8 cellular contexts compared by ENCODE assay signal in genomic region chr12:53379389-53380103, GRCh38. TPM values are rescaled to one million over a fixed set of nuclear protein-coding genes. Genes with fewer than 3 reads are reported as not detected.
DNase-seq lines count a peak whose midpoint lies in the region; ATAC-seq, FAIRE-seq and TF ChIP-seq lines count a peak whose summit lies in the region.

No MANE protein-coding gene starts in this region.

- under 1% methylated on average over 29 of the region's 29 CpGs for WGBS in GM12878 (ENCODE audit: insufficient coverage, insufficient replicate concordance, low lambda C conversion rate, missing lambda C conversion rate)

- POLR2A ChIA-PET in GM12878 (lab: Charles Lee) = interaction anchor here (0.6 to 2.7 kb wide), 24 partner anchors 12 to 1119 kb away, joined by 3 to 24 read pairs (median 5); partner anchors contain the start of genes AAAS, ATF7, ESPL1 and PRR13

- no peak for TF ChIP-seq CTCF in GM12878 (IDR thresholded peaks at IDR 0.05 in 2 of 3, conservative IDR thresholded peaks at IDR 0.05 in 1 of 3; ENCODE audit: control insufficient read depth in 2 of 3, extremely low read depth in 1 of 3, insufficient read depth in 1 of 3, low read depth in 3 of 3, low read length in 3 of 3)

- H3K9ac ChIP-seq in GM12878 (ENCODE audit: control insufficient read depth, insufficient read depth, low read length) = peak overlapping the region; percentile 91

- no peaks in the 10 kb centered on the region for H3K27me3 ChIP-seq in GM12878 (replicated peaks in 1 of 2; ENCODE audit: control insufficient read depth in 2 of 2, insufficient read depth in 2 of 2, low read length in 1 of 2)

- peak; percentile 97 for TF ChIP-seq POLR2A in GM12878 (IDR thresholded peaks at IDR 0.05; ENCODE audit: low read depth, low read length)

- DNase-seq in activated gamma-delta T cell treated with Interleukin-2 at 50 U/mL for 16 hours (peak; percentile 91), activated gamma-delta T cell (lab: John Stamatoyannopoulos, UW) (no peak), NCI-H1930 (lab: John Stamatoyannopoulos, UW) (peak; percentile 99 to 100), T-helper 22 cell (ENCODE audit: low read depth) (peak; percentile 98), GM12878 (ENCODE audit: low read depth, low spot score) (peak; percentile 100), hypothalamus (lab: John Stamatoyannopoulos, UW) (peak; percentile 82 to 100 (median 100)), retina (peak; percentile 98)

- peaks cover 11% of the 10 kb centered on the region in 2 experiments; a peak in 3 of 4 replicates for H3K36me3 ChIP-seq in GM12878 (ENCODE audit: control insufficient read depth in 2 of 2, insufficient read depth in 2 of 2, low read length in 1 of 2)

- no peak for TF ChIP-seq EP300 in GM12878 (IDR thresholded peaks at IDR 0.05; ENCODE audit: borderline replicate concordance in 1 of 2, control insufficient read depth in 1 of 2, low read depth in 2 of 2, low read length in 2 of 2)

- H3K4me3 ChIP-seq in GM12878 = peak overlapping the region; percentile 62

- ATAC-seq in HG02973 (IDR thresholded peaks at IDR 0.05; ENCODE audit: unreplicated experiment) (peak; percentile 64), GM12878 (peak; percentile 84)

- H3K27ac ChIP-seq in GM12878 (ENCODE audit: control insufficient read depth, insufficient read depth) = peak overlapping the region; percentile 89

- intact Hi-C loops in GM12878 (cut with micrococcal nuclease; ENCODE audit: unreplicated experiment) = loop anchor here (1.0 to 5.0 kb wide), 3 partner anchors 43 to 122 kb away; partner anchors contain the start of genes AMHR2, PCBP2 and TARBP2

- peaks cover 4% of the 10 kb centered on the region; the same call in 1 of the 2 replicates for H4K20me1 ChIP-seq in GM12878 (ENCODE audit: control insufficient read depth, insufficient read depth)

- peak; percentile 100 for FAIRE-seq in GM12878 (lab: Jason Lieb, UNC)

- no peaks in the 10 kb centered on the region; the same call in 2 of the 3 replicates for H3K9me3 ChIP-seq in GM12878 (replicated peaks; ENCODE audit: control insufficient read depth, insufficient read depth, low read length)

- H3K79me2 ChIP-seq in GM12878 (ENCODE audit: control insufficient read depth, insufficient read depth, low read length) = peaks cover 33% of the 10 kb centered on the region

- H2AFZ ChIP-seq in GM12878 (ENCODE audit: control insufficient read depth, low read depth, low read length) = peak overlapping the region; percentile 54

- CTCF ChIA-PET in GM12878 (lab: Yijun Ruan, JAX) = interaction anchor here (0.9 to 3.1 kb wide), 14 partner anchors 25 to 296 kb away, joined by 3 to 32 read pairs (median 4); partner anchors contain the start of genes AAAS, ATP5MC2, CSAD and ZNF740

- RAD21 ChIA-PET in GM12878 (lab: Charles Lee; ENCODE audit: unreplicated experiment) = interaction anchor here (0.6 to 6.4 kb wide), 21 partner anchors 9 to 325 kb away, joined by 3 to 91 read pairs (median 4); partner anchors contain the start of genes AAAS, ESPL1, PRR13 and TARBP2

- no peak for TF ChIP-seq RAD21 in GM12878 (IDR thresholded peaks at IDR 0.05; ENCODE audit: insufficient read depth, low read depth, low read length)

- in situ Hi-C loops in GM12878 (cut with MboI) = no loop called here

- BruUV-seq in GM12878 (replicated peaks; lab: Mats Ljungman, UMichigan) = no TSS peak

- peak overlapping the region; percentile 84 for H3K4me2 ChIP-seq in GM12878 (ENCODE audit: control insufficient read depth, insufficient read depth)

- SMC1A ChIA-PET in GM12878 (lab: Charles Lee; ENCODE audit: uncharacterized antibody, unreplicated experiment) = interaction anchor here (0.7 to 6.9 kb wide), 16 partner anchors 9 to 171 kb away, joined by 3 to 124 read pairs (median 4); partner anchors contain the start of genes AAAS and TARBP2

- peaks cover 25% of the 10 kb centered on the region for H3K4me1 ChIP-seq in GM12878 (ENCODE audit: control insufficient read depth, insufficient read depth, low read length)

TF ChIP-seq in GM12878, 131 proteins besides CTCF, POLR2A, EP300 and RAD21 (continues in another document):
- TF ChIP-seq ETV6 (conservative IDR thresholded peaks at IDR 0.05 in 1 of 2, IDR thresholded peaks at IDR 0.05 in 1 of 2; ENCODE audit: borderline replicate concordance in 1 of 2, low read depth in 1 of 2) (no peak), NFXL1 (IDR thresholded peaks at IDR 0.05; ENCODE audit: borderline replicate concordance) (no peak), PAX8 (IDR thresholded peaks at IDR 0.05) (no peak), TAF1 (IDR thresholded peaks at IDR 0.05; ENCODE audit: borderline replicate concordance, low read depth, low read length) (peak; percentile 84; the same call in 1 of the 2 replicates), LARP7 (IDR thresholded peaks at IDR 0.05) (no peak), BACH1 (IDR thresholded peaks at IDR 0.05; ENCODE audit: borderline replicate concordance) (no peak)

RNA-seq across cellular contexts. Expression of gene SP1, which starts 0.4 kb away (rescaled TPM):
- total RNA-seq in GM12878 (2013; cell fraction: nucleolus; rRNA removed) = 61.7 and 67.4 TPM in 2 replicates
- total RNA-seq in GM12878 (2014; rRNA removed) (27.0 and 29.7 TPM in 2 replicates), GM12878 (2014; rRNA removed; fragmentation: Illumina TruSeq; extraction: Trizol) (31.8 and 32.7 TPM in 2 replicates), GM12878 (2021) (46.7 and 49.0 TPM in 2 replicates)
- 10.3 TPM for polyA plus RNA-seq in GM12878 (2011; ENCODE audit: low read depth)
- polyA plus RNA-seq in GM12878 (2011; rRNA removed) (43.9 and 52.0 TPM in 2 replicates), GM12878 (2014; fragmentation: Illumina TruSeq; extraction: Trizol) (33.5 and 35.6 TPM in 2 replicates), GM12878 (2014; fragmentation: Nextera tagmentation; extraction: Ambion mirVana) (1 to 10 TPM; 4.0 to 7.3 TPM), GM12878 (2014; rRNA removed) (22.4 and 23.4 TPM in 2 replicates), GM12878 (2016; fragmentation: Nextera tagmentation; extraction: Ambion mirVana) (1 to 10 TPM; 3.3 to 3.7 TPM)
- 45.8 and 49.4 TPM in 2 replicates for polyA plus RNA-seq in GM12878 (2011; cell fraction: cytosol; rRNA removed)
- 41.3 and 53.9 TPM in 2 replicates for polyA plus RNA-seq in GM12878 (2011; cell fraction: nucleus; rRNA removed)
- 17.4 and 19.4 TPM in 2 replicates for polyA plus RNA-seq in GM12878 (2012)
- polyA minus RNA-seq in GM12878 (2011; rRNA and poly(A)+ RNA removed) = 143 and 181 TPM in 2 replicates
- polyA minus RNA-seq in GM12878 (2011; cell fraction: cytosol; rRNA and poly(A)+ RNA removed) = 31.4 and 35.9 TPM in 2 replicates
- 18.9 and 33.2 TPM in 2 replicates for polyA minus RNA-seq in GM12878 (2011; cell fraction: nucleus; rRNA and poly(A)+ RNA removed)

RNA-seq across cellular contexts. Expression of gene SP7, which starts 43.4 kb away (rescaled TPM):
- not detected in 2 replicates for total RNA-seq in GM12878 (2013; cell fraction: nucleolus; rRNA removed)
- total RNA-seq in GM12878 (2014; rRNA removed) (not detected in 2 replicates), GM12878 (2014; rRNA removed; fragmentation: Illumina TruSeq; extraction: Trizol) (not detected in 2 replicates), GM12878 (2021) (not detected in 2 replicates)
- not detected for polyA plus RNA-seq in GM12878 (2011; ENCODE audit: low read depth)
- polyA plus RNA-seq in GM12878 (2011; rRNA removed) (not detected in 2 replicates), GM12878 (2014; fragmentation: Illumina TruSeq; extraction: Trizol) (not detected in 2 replicates), GM12878 (2014; fragmentation: Nextera tagmentation; extraction: Ambion mirVana) (under 1 TPM in 1 of 2 experiments, not detected in 1; 0.05 TPM), GM12878 (2014; rRNA removed) (not detected in 2 replicates), GM12878 (2016; fragmentation: Nextera tagmentation; extraction: Ambion mirVana) (under 1 TPM in 1 of 2 experiments, not detected in 1; 0.11 TPM)
- polyA plus RNA-seq in GM12878 (2011; cell fraction: cytosol; rRNA removed) = not detected in 2 replicates
- not detected in 2 replicates for polyA plus RNA-seq in GM12878 (2011; cell fraction: nucleus; rRNA removed)
- polyA plus RNA-seq in GM12878 (2012) = not detected in 2 replicates
- not detected in 2 replicates for polyA minus RNA-seq in GM12878 (2011; rRNA and poly(A)+ RNA removed)
- polyA minus RNA-seq in GM12878 (2011; cell fraction: cytosol; rRNA and poly(A)+ RNA removed) = not detected in 2 replicates
- not detected in 2 replicates for polyA minus RNA-seq in GM12878 (2011; cell fraction: nucleus; rRNA and poly(A)+ RNA removed)

RNA-seq across cellular contexts. Expression of gene AMHR2, which starts 44.1 kb away (rescaled TPM):
- total RNA-seq in GM12878 (2013; cell fraction: nucleolus; rRNA removed) = not detected in 2 replicates
- total RNA-seq in GM12878 (2014; rRNA removed) (not detected in 2 replicates), GM12878 (2014; rRNA removed; fragmentation: Illumina TruSeq; extraction: Trizol) (not detected in 2 replicates), GM12878 (2021) (0.13 TPM in 1 of 2 replicates, not detected in the other)
- polyA plus RNA-seq in GM12878 (2011; ENCODE audit: low read depth) = not detected
- polyA plus RNA-seq in GM12878 (2011; rRNA removed) (not detected in 2 replicates), GM12878 (2014; fragmentation: Illumina TruSeq; extraction: Trizol) (not detected in 2 replicates), GM12878 (2014; fragmentation: Nextera tagmentation; extraction: Ambion mirVana) (under 1 TPM in 1 of 2 experiments, not detected in 1; 0.06 TPM), GM12878 (2014; rRNA removed) (not detected in 2 replicates), GM12878 (2016; fragmentation: Nextera tagmentation; extraction: Ambion mirVana) (not detected)
- polyA plus RNA-seq in GM12878 (2011; cell fraction: cytosol; rRNA removed) = not detected in 2 replicates
- polyA plus RNA-seq in GM12878 (2011; cell fraction: nucleus; rRNA removed) = not detected in 2 replicates
- not detected in 2 replicates for polyA plus RNA-seq in GM12878 (2012)
- polyA minus RNA-seq in GM12878 (2011; rRNA and poly(A)+ RNA removed) = not detected in 2 replicates
- polyA minus RNA-seq in GM12878 (2011; cell fraction: cytosol; rRNA and poly(A)+ RNA removed) = not detected in 2 replicates
- polyA minus RNA-seq in GM12878 (2011; cell fraction: nucleus; rRNA and poly(A)+ RNA removed) = not detected in 2 replicates

RNA-seq across cellular contexts. Expression of gene AAAS, which starts 58.1 kb away (rescaled TPM):
- total RNA-seq in GM12878 (2013; cell fraction: nucleolus; rRNA removed) = 61.7 and 62.9 TPM in 2 replicates
- total RNA-seq in GM12878 (2014; rRNA removed) (74.3 and 84.5 TPM in 2 replicates), GM12878 (2014; rRNA removed; fragmentation: Illumina TruSeq; extraction: Trizol) (47.6 and 47.8 TPM in 2 replicates), GM12878 (2021) (65.3 and 69.0 TPM in 2 replicates)
- polyA plus RNA-seq in GM12878 (2011; ENCODE audit: low read depth) = 33.1 TPM
- polyA plus RNA-seq in GM12878 (2011; rRNA removed) (43.9 and 64.7 TPM in 2 replicates), GM12878 (2014; fragmentation: Illumina TruSeq; extraction: Trizol) (53.1 and 70.8 TPM in 2 replicates), GM12878 (2014; fragmentation: Nextera tagmentation; extraction: Ambion mirVana) (10 to 100 TPM; 58.6 to 71.5 TPM), GM12878 (2014; rRNA removed) (76.8 and 78.1 TPM in 2 replicates), GM12878 (2016; fragmentation: Nextera tagmentation; extraction: Ambion mirVana) (10 to 100 TPM; 84.5 to 93.1 TPM)
- polyA plus RNA-seq in GM12878 (2011; cell fraction: cytosol; rRNA removed) = 99.5 and 108 TPM in 2 replicates
- 242 and 279 TPM in 2 replicates for polyA plus RNA-seq in GM12878 (2011; cell fraction: nucleus; rRNA removed)
- polyA plus RNA-seq in GM12878 (2012) = 50.4 and 53.6 TPM in 2 replicates
- 70.4 and 98.1 TPM in 2 replicates for polyA minus RNA-seq in GM12878 (2011; rRNA and poly(A)+ RNA removed)
- polyA minus RNA-seq in GM12878 (2011; cell fraction: cytosol; rRNA and poly(A)+ RNA removed) = 34.1 and 39.3 TPM in 2 replicates
- 39.7 and 64.5 TPM in 2 replicates for polyA minus RNA-seq in GM12878 (2011; cell fraction: nucleus; rRNA and poly(A)+ RNA removed)
